In genomic region chr10:119370046-119370770, GRCh38 we compare ENCODE assay signal across 8 cellular contexts.
DNase-seq lines count a peak whose midpoint lies in the region; ATAC-seq and TF ChIP-seq lines count a peak whose summit lies in the region.

No MANE protein-coding gene starts in this region.

- peaks cover 92% of the 10 kb centered on the region for H3K4me1 Mint-ChIP-seq in endothelial cell (ENCODE audit: unreplicated experiment)
- H3K4me1 Mint-ChIP-seq in naive thymus-derived CD4-positive, alpha-beta T cell = peaks cover 13 to 39% (median 31%) of the 10 kb centered on the region in 7 donors

- H3K4me2 ChIP-seq in IMR-90 (ENCODE audit: low read depth, low read length) = peak overlapping the region; percentile 42

- H3K9me1 ChIP-seq in IMR-90 (ENCODE audit: insufficient read depth, low read length) = peaks cover 39% of the 10 kb centered on the region

- dilution Hi-C loops in IMR-90 (cut with HindIII; ENCODE audit: low sequenced_read_pairs, unreplicated experiment) = no loop called here

- peak overlapping the region; percentile 85 for H3K27ac ChIP-seq in AG04450 (ENCODE audit: low read depth, low read length)
- peak overlapping the region; percentile 90 for H3K27ac ChIP-seq in IMR-90 (ENCODE audit: insufficient read depth, low read length)
- no peak overlapping the region for H3K27ac ChIP-seq in naive thymus-derived CD4-positive, alpha-beta T cell (ENCODE audit: low read depth, low read length)

- H3K4me3 Mint-ChIP-seq in endothelial cell (ENCODE audit: unreplicated experiment) = peak overlapping the region; percentile 59
- peak overlapping the region in 1 of 10 donors; percentile 60 for H3K4me3 Mint-ChIP-seq in naive thymus-derived CD4-positive, alpha-beta T cell

- H2BK5ac ChIP-seq in IMR-90 (ENCODE audit: low read depth, low read length, poor library complexity, severe bottlenecking) = peak overlapping the region; percentile 96

- ATAC-seq in IMR-90 (ENCODE audit: low read depth) = peak; percentile 18
- ATAC-seq in naive thymus-derived CD4-positive, alpha-beta T cell = peak; percentile 56

- DNase-seq in AG04450 (ENCODE audit: low read depth, low spot score) = peak; percentile 61
- DNase-seq in IMR-90 = peak; percentile 90
- peak; percentile 60 for DNase-seq in endothelial cell (ENCODE audit: low spot score)
- no peak for DNase-seq in naive thymus-derived CD4-positive, alpha-beta T cell
- DNase-seq in hippocampal formation (lab: John Stamatoyannopoulos, UW) = no peak
- no peak for DNase-seq in globus pallidus (ENCODE audit: low spot score)
- DNase-seq in stimulated activated CD4-positive, alpha-beta T cell treated with anti-CD3 and anti-CD28 coated beads, Interleukin-2, amount 100 ng/mL, for 24 hours = no peak
- DNase-seq in NCI-H2029 (lab: John Stamatoyannopoulos, UW) = no peak

- H2AFZ ChIP-seq in IMR-90 (replicated peaks; ENCODE audit: low read length, poor library complexity) = peak overlapping the region; percentile 35

- CTCF ChIA-PET in AG04450 (lab: Charles Lee) = interaction anchor here (1.1 kb wide), 1 partner anchor 171 kb away, joined by 4 read pairs; no protein-coding TSS in a partner anchor
- CTCF ChIA-PET in IMR-90 (lab: Yijun Ruan, JAX) = interaction anchor here (0.7 to 2.0 kb wide), 3 partner anchors 161 to 171 kb away, joined by 3 to 4 read pairs (median 4); partner anchors contain the start of gene GRK5
- CTCF ChIA-PET in naive thymus-derived CD4-positive, alpha-beta T cell (lab: Charles Lee) = no interaction called here

- no TSS peak for BruUV-seq in IMR-90 (replicated peaks; lab: Mats Ljungman, UMichigan)

- H3K14ac ChIP-seq in IMR-90 (replicated peaks; ENCODE audit: low read depth, low read length) = peak overlapping the region; percentile 56

- H2BK15ac ChIP-seq in IMR-90 (ENCODE audit: low read depth, low read length) = peak overlapping the region; percentile 81; the same call in 2 of the 3 replicates

- peaks cover 11% of the 10 kb centered on the region; the same call in 1 of the 2 replicates for H4K20me1 ChIP-seq in IMR-90 (ENCODE audit: insufficient read depth, low read length)

- intact Hi-C loops in IMR-90 (cut with micrococcal nuclease) = loop anchor here (2.0 kb wide), 1 partner anchor 45 kb away; no protein-coding TSS in a partner anchor
- intact Hi-C loops in naive thymus-derived CD4-positive, alpha-beta T cell (cut with micrococcal nuclease) = no loop called here

- TF ChIP-seq POLR2A in IMR-90 (IDR thresholded peaks at IDR 0.05; ENCODE audit: low read depth, low read length) = no peak; the same call in 1 of the 2 replicates

- H4K8ac ChIP-seq in IMR-90 (ENCODE audit: low read depth in 2 of 2, low read length in 2 of 2) = peak overlapping the region; percentile 50 to 96

- H3K9me3 ChIP-seq in AG04450 (ENCODE audit: control insufficient read depth, insufficient read depth, low read length) (no peaks in the 10 kb centered on the region), IMR-90 (ENCODE audit: control insufficient read depth, insufficient read depth, low read length) (no peaks in the 10 kb centered on the region)
- H3K9me3 ChIP-seq in naive thymus-derived CD4-positive, alpha-beta T cell (ENCODE audit: control insufficient read depth in 2 of 3, low read length in 3 of 3) = no peaks in the 10 kb centered on the region

- WGBS in IMR-90 (ENCODE audit: extremely low coverage in 2 of 2, insufficient read length in 1 of 2), 2 experiments = 25% methylated on average over 6 of the region's 17 CpGs; no CpG with 5 or more reads in 1 of the 2 experiments

- POLR2A ChIA-PET in AG04450 (lab: Yijun Ruan, JAX) (interaction anchor here (0.6 to 1.4 kb wide), 6 partner anchors 31 to 163 kb away, joined by 3 to 6 read pairs (median 4); partner anchors contain the start of gene GRK5), IMR-90 (lab: Charles Lee; ENCODE audit: unreplicated experiment) (interaction anchor here (0.9 kb wide), 1 partner anchor 28 kb away, joined by 3 read pairs; no protein-coding TSS in a partner anchor)
- POLR2A ChIA-PET in naive thymus-derived CD4-positive, alpha-beta T cell (lab: Charles Lee) = no interaction called here

- H3K4ac ChIP-seq in IMR-90 (ENCODE audit: low read depth, low read length) = peak overlapping the region; percentile 92

- H3K27me3 Mint-ChIP-seq in endothelial cell (ENCODE audit: unreplicated experiment) = peaks cover 32% of the 10 kb centered on the region
- no peaks in the 10 kb centered on the region for H3K27me3 Mint-ChIP-seq in naive thymus-derived CD4-positive, alpha-beta T cell

- peaks cover 22% of the 10 kb centered on the region for H3K36me3 ChIP-seq in IMR-90 (ENCODE audit: control insufficient read depth, insufficient read depth, low read length)
- no peaks in the 10 kb centered on the region for H3K36me3 ChIP-seq in naive thymus-derived CD4-positive, alpha-beta T cell (ENCODE audit: control insufficient read depth in 2 of 3, insufficient read depth in 3 of 3, low read length in 3 of 3)

- H2BK20ac ChIP-seq in IMR-90 (ENCODE audit: low read depth, low read length) = peak overlapping the region; percentile 90

- H2BK120ac ChIP-seq in IMR-90 (ENCODE audit: low read depth, low read length) = peak overlapping the region; percentile 99

- no peak for TF ChIP-seq CTCF in AG04450 (IDR thresholded peaks at IDR 0.05; ENCODE audit: low read depth, low read length)
- TF ChIP-seq CTCF in IMR-90 (conservative IDR thresholded peaks at IDR 0.05; ENCODE audit: low read depth, low read length) = no peak
- no peak for TF ChIP-seq CTCF in endothelial cell (IDR thresholded peaks at IDR 0.05; ENCODE audit: unreplicated experiment)

- peak overlapping the region; percentile 18 for H2AK9ac ChIP-seq in IMR-90 (replicated peaks; ENCODE audit: low read depth, low read length, poor library complexity)

- peak overlapping the region; percentile 98 for H3K27ac Mint-ChIP-seq in endothelial cell (ENCODE audit: unreplicated experiment)
- peak overlapping the region in 6 of 9 donors; percentile 46 to 84 (median 67) for H3K27ac Mint-ChIP-seq in naive thymus-derived CD4-positive, alpha-beta T cell

- peak overlapping the region; percentile 95 for H4K91ac ChIP-seq in IMR-90 (ENCODE audit: insufficient read depth, low read depth, low read length)

- peak overlapping the region; percentile 91 for H3K23ac ChIP-seq in IMR-90 (ENCODE audit: low read depth, low read length)

- H3K4me1 ChIP-seq in IMR-90 (ENCODE audit: control insufficient read depth, insufficient read depth, low read length) = peaks cover 56% of the 10 kb centered on the region
- peaks cover 0 to 2% of the 10 kb centered on the region in 2 donors for H3K4me1 ChIP-seq in naive thymus-derived CD4-positive, alpha-beta T cell (ENCODE audit: control insufficient read depth in 2 of 2, insufficient read depth in 2 of 2, low read length in 2 of 2)

- H2AK5ac ChIP-seq in IMR-90 (ENCODE audit: low read depth, low read length) = peak overlapping the region; percentile 97

- H4K5ac ChIP-seq in IMR-90 (ENCODE audit: low read depth, low read length) = peak overlapping the region; percentile 74

- no peaks in the 10 kb centered on the region for H3K9me3 Mint-ChIP-seq in endothelial cell (ENCODE audit: unreplicated experiment)
- H3K9me3 Mint-ChIP-seq in naive thymus-derived CD4-positive, alpha-beta T cell = no peaks in the 10 kb centered on the region

- H3K56ac ChIP-seq in IMR-90 (ENCODE audit: extremely low read depth, insufficient read depth, low read length) = peak overlapping the region; percentile 90

- H3K4me3 ChIP-seq in AG04450 (ENCODE audit: low read depth, low read length) (no peak overlapping the region), IMR-90 (ENCODE audit: insufficient read depth, low read depth, low read length) (no peak overlapping the region)
- H3K4me3 ChIP-seq in naive thymus-derived CD4-positive, alpha-beta T cell (ENCODE audit: low read length) = no peak overlapping the region

- H3K79me1 ChIP-seq in IMR-90 (ENCODE audit: low read depth in 1 of 2, low read length in 2 of 2) = peaks cover 56 to 82% of the 10 kb centered on the region in 2 experiments

- H3K18ac ChIP-seq in IMR-90 (ENCODE audit: low read depth, low read length) = peak overlapping the region; percentile 83

- H3K36me3 Mint-ChIP-seq in endothelial cell (ENCODE audit: low read depth, unreplicated experiment) = peaks cover 36% of the 10 kb centered on the region
- peaks cover 0 to 16% (median 0%) of the 10 kb centered on the region in 5 donors for H3K36me3 Mint-ChIP-seq in naive thymus-derived CD4-positive, alpha-beta T cell

- in situ Hi-C loops in IMR-90 (cut with MboI; ENCODE audit: low sequenced_read_pairs) = no loop called here

- H3K9ac ChIP-seq in IMR-90 (ENCODE audit: low read depth, low read length) = peak overlapping the region; percentile 28

- no peaks in the 10 kb centered on the region for H3K27me3 ChIP-seq in AG04450 (ENCODE audit: control insufficient read depth, insufficient read depth, low read length)
- H3K27me3 ChIP-seq in IMR-90 (ENCODE audit: control insufficient read depth, insufficient read depth, low read length) = no peaks in the 10 kb centered on the region
- H3K27me3 ChIP-seq in naive thymus-derived CD4-positive, alpha-beta T cell (ENCODE audit: control insufficient read depth in 2 of 2, insufficient read depth in 2 of 2, low read length in 2 of 2) = no peaks in the 10 kb centered on the region

- no peak; the same call in 1 of the 2 replicates for TF ChIP-seq RAD21 in IMR-90 (IDR thresholded peaks at IDR 0.05; ENCODE audit: low read length)

TF ChIP-seq in IMR-90, 13 proteins besides CTCF, POLR2A, EP300 and RAD21:
- TF ChIP-seq RFX5 (IDR thresholded peaks at IDR 0.05; ENCODE audit: low read depth, low read length) = peak; percentile 85
- no peak for TF ChIP-seq CEBPB (IDR thresholded peaks at IDR 0.05; ENCODE audit: low read depth, low read length)
- no peak for TF ChIP-seq MAZ (IDR thresholded peaks at IDR 0.05; ENCODE audit: borderline replicate concordance, low read depth, low read length)

Comparison
In these comparisons a context has a peak if more than half of its experiments do, and no peak if none do; other contexts are left out.
1. DNase-seq: peak in AG04450 (single experiment), IMR-90 (single experiment) and endothelial cell (single experiment); none in naive thymus-derived CD4-positive, alpha-beta T cell (0 of 9), hippocampal formation (0 of 2), globus pallidus (single experiment), stimulated activated CD4-positive, alpha-beta T cell treated with anti-CD3 and anti-CD28 coated beads, Interleukin-2, amount 100 ng/mL, for 24 hours (0 of 2) and NCI-H2029 (single experiment).